19 cellular contexts compared by ENCODE assay signal in the genomic region with DNA sequence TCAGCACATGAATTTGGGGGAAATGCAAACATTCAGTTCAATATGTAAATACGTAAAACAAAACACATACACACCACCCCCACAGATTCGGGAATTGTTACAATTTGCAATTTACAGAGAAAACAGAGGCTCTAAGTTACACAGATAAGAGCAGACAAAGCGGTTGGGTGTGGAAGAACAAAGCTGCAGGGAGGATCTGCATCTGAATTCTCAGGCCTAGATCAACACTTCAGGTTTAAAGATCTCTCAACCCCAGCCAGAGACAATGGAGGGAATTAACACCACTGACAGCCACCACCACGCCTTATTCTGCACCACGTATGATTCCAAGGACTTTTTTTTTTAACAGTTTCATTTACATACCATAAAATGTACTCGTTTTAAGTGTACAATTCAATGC.
DNase-seq lines count a peak whose midpoint lies in the region; ATAC-seq and TF ChIP-seq lines count a peak whose summit lies in the region.
"Had no signal": no experiment of that assay in that cellular context is flagged by ENCODE, and none has a peak within 500 bp of the region (broad histone marks: within the 10 kb centered on the region; RNA-seq: fewer than 3 reads in every experiment).

No MANE protein-coding gene starts in this region.

- H3K4me3 Mint-ChIP-seq in GM23338 (no peak overlapping the region), WTC11 (no peak overlapping the region), endodermal cell (no peak overlapping the region)
- H3K4me3 Mint-ChIP-seq: B cell; CD4-positive, alpha-beta T cell; CD8-positive, alpha-beta T cell had no signal

- H3K4me1 Mint-ChIP-seq in GM23338 (peaks cover 5% of the 10 kb centered on the region; the same call in 2 of the 3 replicates), WTC11 (peaks cover 11% of the 10 kb centered on the region), endodermal cell (peaks cover 28% of the 10 kb centered on the region)
- H3K4me1 Mint-ChIP-seq: B cell had no signal

- intact Hi-C loops in posterior vena cava (cut with DNase I) = no loop called here

- H3K27ac ChIP-seq in GM23338 (ENCODE audit: low read depth) (no peak overlapping the region), endodermal cell (ENCODE audit: low read depth, low read length) (no peak overlapping the region)
- H3K27ac ChIP-seq: 22Rv1; A549; BLaER1 treated with 17β-estradiol and CSF1 and Interleukin-3, amounts not matched to agents 10 nM and 100 nM; C4-2B had no signal

- CTCF ChIA-PET in WTC11 (lab: Charles Lee) = no interaction called here

- no peaks in the 10 kb centered on the region for H4K20me1 ChIP-seq in GM23338 (replicated peaks; ENCODE audit: insufficient read depth)
- H4K20me1 ChIP-seq: BLaER1 treated with 17β-estradiol and CSF1 and Interleukin-3, amounts not matched to agents 10 nM and 100 nM had no signal

- 0 out of 2 replicates have a peak, but pooled peaks cover 6% of the 10 kb centered on the region for H3K9me2 ChIP-seq in GM23338 (ENCODE audit: insufficient read depth)

- H3K36me3 ChIP-seq in GM23338 (ENCODE audit: insufficient read depth) (no peaks in the 10 kb centered on the region; the same call in 1 of the 2 replicates), endodermal cell (ENCODE audit: control insufficient read depth, insufficient read depth, low read length) (no peaks in the 10 kb centered on the region)
- H3K36me3 ChIP-seq: BLaER1 treated with 17β-estradiol and CSF1 and Interleukin-3, amounts not matched to agents 10 nM and 100 nM had no signal

- ATAC-seq in GM23338 (peak; percentile 60), WTC11 (peak; percentile 69), HG02798 (IDR thresholded peaks at IDR 0.05; ENCODE audit: poor library complexity, unreplicated experiment) (no peak)
- ATAC-seq: A549; CD8-positive, alpha-beta T cell had no signal

- H3F3A ChIP-seq in GM23338 (replicated peaks; ENCODE audit: low read depth) = no peaks in the 10 kb centered on the region

- no peaks in the 10 kb centered on the region for H3K27me3 ChIP-seq in GM23338 (ENCODE audit: insufficient read depth)
- no peaks in the 10 kb centered on the region for H3K27me3 ChIP-seq in endodermal cell (ENCODE audit: control insufficient read depth, insufficient read depth, low read length, poor library complexity, severe bottlenecking)
- H3K27me3 ChIP-seq: BLaER1 treated with 17β-estradiol and CSF1 and Interleukin-3, amounts not matched to agents 10 nM and 100 nM had no signal

- H3K4me1 ChIP-seq in GM23338 (ENCODE audit: insufficient read depth) (peaks cover 10% of the 10 kb centered on the region; the same call in 1 of the 2 replicates), endodermal cell (ENCODE audit: control insufficient read depth, insufficient read depth, low read length) (peaks cover 6% of the 10 kb centered on the region)
- H3K4me1 ChIP-seq: Caco-2 had no signal

- H3K4me3 ChIP-seq in GM23338 = no peak overlapping the region
- no peak overlapping the region for H3K4me3 ChIP-seq in endodermal cell (ENCODE audit: low read length)
- H3K4me3 ChIP-seq: A549; BLaER1 treated with 17β-estradiol and CSF1 and Interleukin-3, amounts not matched to agents 10 nM and 100 nM had no signal

- no peak overlapping the region for H3K9ac ChIP-seq in endodermal cell (ENCODE audit: extremely low read depth, low read length, poor library complexity, severe bottlenecking)
- H3K9ac ChIP-seq: BLaER1 treated with 17β-estradiol and CSF1 and Interleukin-3, amounts not matched to agents 10 nM and 100 nM had no signal

- TF ChIP-seq CTCF in GM23338 (conservative IDR thresholded peaks at IDR 0.05; ENCODE audit: low read depth in 2 of 2) = no peak
- no peak for TF ChIP-seq CTCF in WTC11 (IDR thresholded peaks at IDR 0.05)
- no peak for TF ChIP-seq CTCF in endodermal cell (conservative IDR thresholded peaks at IDR 0.05)

- no peak overlapping the region for H2AFZ ChIP-seq in GM23338

- H3K27ac Mint-ChIP-seq in GM23338 (no peak overlapping the region), WTC11 (no peak overlapping the region), endodermal cell (peak overlapping the region; percentile 59)
- H3K27ac Mint-ChIP-seq: B cell; CD4-positive, alpha-beta T cell; CD8-positive, alpha-beta T cell had no signal

- H3K36me3 Mint-ChIP-seq in GM23338 (ENCODE audit: low read depth) = no peaks in the 10 kb centered on the region; the same call in 2 of the 3 replicates
- H3K36me3 Mint-ChIP-seq in WTC11 = no peaks in the 10 kb centered on the region; the same call in 1 of the 2 replicates
- no peaks in the 10 kb centered on the region for H3K36me3 Mint-ChIP-seq in endodermal cell (ENCODE audit: low read depth)
- H3K36me3 Mint-ChIP-seq: CD8-positive, alpha-beta T cell had no signal

- H3K4me2 ChIP-seq in GM23338 = no peak overlapping the region
- H3K4me2 ChIP-seq: A549; BLaER1 treated with 17β-estradiol and CSF1 and Interleukin-3, amounts not matched to agents 10 nM and 100 nM had no signal

- H3K9me3 Mint-ChIP-seq in GM23338 (peaks cover 2% of the 10 kb centered on the region; the same call in 1 of the 3 replicates), WTC11 (peaks cover 6% of the 10 kb centered on the region), endodermal cell (peaks cover 9% of the 10 kb centered on the region)
- H3K9me3 Mint-ChIP-seq: CD4-positive, alpha-beta T cell; CD8-positive, alpha-beta T cell had no signal

- WGBS in endodermal cell (ENCODE audit: insufficient coverage in 1 of 2, insufficient read length in 1 of 2), 2 experiments = 46 to 50% methylated on average over 3 to 5 of the region's 6 CpGs

- DNase-seq in GM23338 (ENCODE audit: low spot score) (peak; percentile 17), WTC11 (ENCODE audit: low spot score) (no peak), endodermal cell (no peak), posterior vena cava (ENCODE audit: low spot score) (peak; percentile 1), NCI-H1436 treated with DMSO at 0.1 percent for 48 hours (lab: John Stamatoyannopoulos, UW) (no peak)
- DNase-seq in activated CD8-positive, alpha-beta memory T cell treated with anti-CD3 and anti-CD28 coated beads, Interleukin-2, amount 50 U/mL, for 4 hours = no peak
- DNase-seq: AML-193; Caco-2; Calu3; CD4-positive, alpha-beta T cell; CD8-positive, alpha-beta T cell; DMS79 treated with DMSO at 0.1 percent for 48 hours; GF-D8 had no signal

- POLR2A ChIA-PET in WTC11 (lab: Charles Lee) = no interaction called here

- no peaks in the 10 kb centered on the region for H3K79me2 ChIP-seq in GM23338 (replicated peaks; ENCODE audit: insufficient read depth)

- H3K9me3 ChIP-seq in endodermal cell (ENCODE audit: control insufficient read depth, low read length) = peaks cover 9% of the 10 kb centered on the region
- H3K9me3 ChIP-seq: A549, Caco-2 had no signal

- H3K27me3 Mint-ChIP-seq in GM23338 (ENCODE audit: insufficient read depth, low read depth, poor library complexity) (peaks cover 7% of the 10 kb centered on the region), WTC11 (ENCODE audit: low read depth) (peaks cover 20% of the 10 kb centered on the region), endodermal cell (ENCODE audit: insufficient read depth) (peaks cover 24% of the 10 kb centered on the region)
- H3K27me3 Mint-ChIP-seq: B cell; CD4-positive, alpha-beta T cell had no signal

TF ChIP-seq in GM23338, 12 proteins besides CTCF, POLR2A, EP300 and RAD21:
- no peak for TF ChIP-seq EZH2 (IDR thresholded peaks at IDR 0.05; ENCODE audit: low read depth, unreplicated experiment)

TF ChIP-seq in WTC11, 78 proteins besides CTCF, POLR2A, EP300 and RAD21 (continues in another document):
- TF ChIP-seq, protein P1, sequence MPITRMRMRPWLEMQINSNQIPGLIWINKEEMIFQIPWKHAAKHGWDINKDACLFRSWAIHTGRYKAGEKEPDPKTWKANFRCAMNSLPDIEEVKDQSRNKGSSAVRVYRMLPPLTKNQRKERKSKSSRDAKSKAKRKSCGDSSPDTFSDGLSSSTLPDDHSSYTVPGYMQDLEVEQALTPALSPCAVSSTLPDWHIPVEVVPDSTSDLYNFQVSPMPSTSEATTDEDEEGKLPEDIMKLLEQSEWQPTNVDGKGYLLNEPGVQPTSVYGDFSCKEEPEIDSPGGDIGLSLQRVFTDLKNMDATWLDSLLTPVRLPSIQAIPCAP (CRISPR knock-in tag; IDR thresholded peaks at IDR 0.05) = no peak
- TF ChIP-seq ZNF317 (CRISPR knock-in tag; IDR thresholded peaks at IDR 0.05; ENCODE audit: borderline replicate concordance, low read depth) = no peak
- TF ChIP-seq, protein P2, sequence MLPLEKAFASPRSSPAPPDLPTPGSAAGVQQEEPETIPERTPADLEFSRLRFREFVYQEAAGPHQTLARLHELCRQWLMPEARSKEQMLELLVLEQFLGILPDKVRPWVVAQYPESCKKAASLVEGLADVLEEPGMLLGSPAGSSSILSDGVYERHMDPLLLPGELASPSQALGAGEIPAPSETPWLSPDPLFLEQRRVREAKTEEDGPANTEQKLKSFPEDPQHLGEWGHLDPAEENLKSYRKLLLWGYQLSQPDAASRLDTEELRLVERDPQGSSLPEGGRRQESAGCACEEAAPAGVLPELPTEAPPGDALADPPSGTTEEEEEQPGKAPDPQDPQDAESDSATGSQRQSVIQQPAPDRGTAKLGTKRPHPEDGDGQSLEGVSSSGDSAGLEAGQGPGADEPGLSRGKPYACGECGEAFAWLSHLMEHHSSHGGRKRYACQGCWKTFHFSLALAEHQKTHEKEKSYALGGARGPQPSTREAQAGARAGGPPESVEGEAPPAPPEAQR (CRISPR knock-in tag; IDR thresholded peaks at IDR 0.05) = no peak
- TF ChIP-seq, protein P3, sequence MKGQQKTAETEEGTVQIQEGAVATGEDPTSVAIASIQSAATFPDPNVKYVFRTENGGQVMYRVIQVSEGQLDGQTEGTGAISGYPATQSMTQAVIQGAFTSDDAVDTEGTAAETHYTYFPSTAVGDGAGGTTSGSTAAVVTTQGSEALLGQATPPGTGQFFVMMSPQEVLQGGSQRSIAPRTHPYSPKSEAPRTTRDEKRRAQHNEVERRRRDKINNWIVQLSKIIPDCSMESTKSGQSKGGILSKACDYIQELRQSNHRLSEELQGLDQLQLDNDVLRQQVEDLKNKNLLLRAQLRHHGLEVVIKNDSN (CRISPR knock-in tag; IDR thresholded peaks at IDR 0.05) = no peak
- TF ChIP-seq RELA (CRISPR knock-in tag; IDR thresholded peaks at IDR 0.05; ENCODE audit: borderline replicate concordance) = no peak

Comparison
In these comparisons a context has a peak if more than half of its experiments do, and no peak if none do; other contexts are left out.
1. DNase-seq: peak in GM23338 (single experiment) and posterior vena cava (single experiment); none in WTC11 (single experiment), endodermal cell (single experiment), activated CD8-positive, alpha-beta memory T cell treated with anti-CD3 and anti-CD28 coated beads, Interleukin-2, amount 50 U/mL, for 4 hours (single experiment) and NCI-H1436 treated with DMSO at 0.1 percent for 48 hours (single experiment).